17 cellular contexts compared by ENCODE assay signal in the genomic region with DNA sequence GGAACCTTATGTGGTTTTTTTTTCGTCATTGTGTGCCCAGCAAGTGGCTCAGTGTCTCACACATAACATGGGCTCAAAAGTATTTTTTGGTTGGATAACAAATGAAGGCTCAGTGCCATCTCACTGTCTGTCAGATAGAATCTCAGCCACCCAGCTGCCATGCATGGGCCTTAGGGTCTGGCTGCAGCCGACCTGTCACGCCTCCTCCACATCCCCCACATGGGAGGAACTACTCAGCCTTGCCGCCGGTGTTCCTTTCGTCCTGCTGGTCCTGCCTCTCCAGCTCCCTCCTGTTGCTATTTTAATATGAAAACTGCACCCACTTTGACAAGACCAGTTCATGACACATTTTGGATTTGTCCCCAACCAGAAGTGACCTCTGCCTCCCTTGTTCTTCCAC.
A peak's percentile ranks its signal among the peaks of the same experiment; 100 is the strongest.
DNase-seq lines count a peak whose midpoint lies in the region; ATAC-seq and TF ChIP-seq lines count a peak whose summit lies in the region.
"Had no signal": no experiment of that assay in that cellular context is flagged by ENCODE, and none has a peak within 500 bp of the region (broad histone marks: within the 10 kb centered on the region; RNA-seq: fewer than 3 reads in every experiment).

No MANE protein-coding gene starts in this region.

- no peak overlapping the region for H4K91ac ChIP-seq in mesenchymal stem cell (ENCODE audit: low read length)

- no peak for TF ChIP-seq CTCF in dorsolateral prefrontal cortex (IDR thresholded peaks at IDR 0.05 in 54 of 56, conservative IDR thresholded peaks at IDR 0.05 in 2 of 56; ENCODE audit: low read depth in 1 of 56, partially characterized antibody in 56 of 56)

- peak overlapping the region in 1 of 2 experiments; percentile 15 for H3K18ac ChIP-seq in mesenchymal stem cell (ENCODE audit: low read depth in 1 of 2, low read length in 2 of 2)

- peaks cover 10% of the 10 kb centered on the region for H3K4me1 ChIP-seq in mesenchymal stem cell (ENCODE audit: control insufficient read depth, insufficient read depth, low read depth, low read length)

- H2BK120ac ChIP-seq in mesenchymal stem cell (ENCODE audit: low read depth, low read length), result no peak overlapping the region

- H2AK5ac ChIP-seq in mesenchymal stem cell (ENCODE audit: low read length, severe bottlenecking), result peak overlapping the region; percentile 80

- H2BK12ac ChIP-seq in mesenchymal stem cell (ENCODE audit: low read length in 2 of 2), result no peak overlapping the region

- no peak for ATAC-seq in HG03342 (IDR thresholded peaks at IDR 0.05; ENCODE audit: unreplicated experiment)
- ATAC-seq: GM12878 had no signal

- no peak overlapping the region for H2AFZ ChIP-seq in mesenchymal stem cell (ENCODE audit: low read depth, low read length)
- H2AFZ ChIP-seq: GM23248 had no signal

- H2BK5ac ChIP-seq in mesenchymal stem cell (ENCODE audit: low read depth, low read length, poor library complexity, severe bottlenecking), result no peak overlapping the region

- intact Hi-C loops in dorsolateral prefrontal cortex (cut with DNase I), result no loop called here

- H3K79me1 ChIP-seq in mesenchymal stem cell (replicated peaks; ENCODE audit: low read length, poor library complexity, severe bottlenecking), result no peaks in the 10 kb centered on the region

- no peak overlapping the region for H3K4me2 ChIP-seq in mesenchymal stem cell (ENCODE audit: low read length, poor library complexity, severe bottlenecking)

- H3K27me3 ChIP-seq in mesenchymal stem cell (ENCODE audit: control insufficient read depth in 1 of 2, insufficient read depth in 1 of 2, low read length in 2 of 2) (peaks cover 0 to 33% of the 10 kb centered on the region in 2 experiments), dorsolateral prefrontal cortex (peaks cover 0 to 5% (median 0%) of the 10 kb centered on the region in 45 donors)

- H3K9ac ChIP-seq in mesenchymal stem cell (ENCODE audit: low read length), result no peak overlapping the region
- H3K9ac ChIP-seq: GM23248 had no signal

- H3K23ac ChIP-seq in mesenchymal stem cell (ENCODE audit: low read length in 2 of 2), result no peak overlapping the region

- no peaks in the 10 kb centered on the region for H3K36me3 ChIP-seq in mesenchymal stem cell (ENCODE audit: control insufficient read depth in 1 of 2, insufficient read depth in 2 of 2, low read depth in 1 of 2, low read length in 2 of 2)

- no peak overlapping the region for H4K8ac ChIP-seq in mesenchymal stem cell (ENCODE audit: low read length)

- H2BK15ac ChIP-seq in mesenchymal stem cell (ENCODE audit: low read depth, poor library complexity, severe bottlenecking), result no peak overlapping the region

- H3K4ac ChIP-seq in mesenchymal stem cell (ENCODE audit: low read depth in 1 of 2, low read length in 2 of 2), result no peak overlapping the region

- no peak overlapping the region for H3K27ac ChIP-seq in mesenchymal stem cell (ENCODE audit: low read length, poor library complexity, severe bottlenecking)
- no peak overlapping the region for H3K27ac ChIP-seq in dorsolateral prefrontal cortex
- H3K27ac ChIP-seq: 22Rv1, GM23248 had no signal

- H3K4me3 ChIP-seq in mesenchymal stem cell (ENCODE audit: insufficient read depth in 1 of 2, low read depth in 1 of 2, low read length in 2 of 2) (no peak overlapping the region), dorsolateral prefrontal cortex (no peak overlapping the region)
- H3K4me3 ChIP-seq: GM12878, GM23248 had no signal

- H3K14ac ChIP-seq in mesenchymal stem cell (ENCODE audit: low read length in 2 of 2), result no peak overlapping the region

- DNase-seq in DMS 273 (lab: John Stamatoyannopoulos, UW; ENCODE audit: unreplicated experiment) (peak; percentile 2), DMS 273 treated with DMSO at 0.1 percent for 48 hours (lab: John Stamatoyannopoulos, UW) (no peak), SK-N-DZ (ENCODE audit: low spot score) (peak; percentile 35), mesenchymal stem cell (no peak), dorsolateral prefrontal cortex (no peak), GF-D8 (lab: John Stamatoyannopoulos, UW) (no peak)
- DNase-seq: Calu3; CD4-positive, CD25-positive, alpha-beta regulatory T cell; DMS153; DND-41; GM23248; H9; IMR-90; KBM-7 had no signal

- H3K9me3 ChIP-seq in mesenchymal stem cell (ENCODE audit: control insufficient read depth, low read length), result no peaks in the 10 kb centered on the region

- 77% methylated on average over 6 of the region's 6 CpGs for WGBS in mesenchymal stem cell

Comparison
In these comparisons a context has a peak if more than half of its experiments do, and no peak if none do; other contexts are left out.
1. DNase-seq: peak in DMS 273 (single experiment) and SK-N-DZ (single experiment); none in DMS 273 treated with DMSO at 0.1 percent for 48 hours (single experiment), mesenchymal stem cell (single experiment), dorsolateral prefrontal cortex (0 of 10) and GF-D8 (single experiment).